Comparison of ENCODE assay signal across 19 cellular contexts in genomic region chr13:20389696-20390525, GRCh38.
"Had no signal": no experiment of that assay in that cellular context is flagged by ENCODE, and none has a peak within 500 bp of the region (broad histone marks: within the 10 kb centered on the region; RNA-seq: fewer than 3 reads in every experiment).

No MANE protein-coding gene starts in this region.

- H3K27ac Mint-ChIP-seq: activated CD8-positive, alpha-beta memory T cell treated with anti-CD3 and anti-CD28 coated beads, Interleukin-2, amount 10 ng/mL, durations not matched to agents 7 days and 5 days; activated T-helper 2 cell treated with anti-CD3 and anti-CD28 coated beads, Interferon-gamma antibody, Interleukin-2, Interleukin-4, amounts not matched to agents 10 μg/mL and 5 μg/mL and 100 μg/mL, durations not matched to agents 14 hours and 24 hours and 36 hours; effector memory CD8-positive, alpha-beta T cell; neural progenitor cell had no signal

- H3K27me3 ChIP-seq: neural progenitor cell, thyroid gland had no signal

- H3K27ac ChIP-seq: neural progenitor cell, parathyroid adenoma, thyroid gland, WERI-Rb-1 had no signal

- H3K4me3 ChIP-seq: neural progenitor cell, smooth muscle cell, thyroid gland had no signal

- DNase-seq: activated CD4-positive, alpha-beta T cell treated with anti-CD3 and anti-CD28 coated beads, Interleukin-2, amount 50 U/mL, for 4 hours; activated CD8-positive, alpha-beta memory T cell treated with anti-CD3 and anti-CD28 coated beads, Interleukin-2, amount 10 ng/mL, durations not matched to agents 7 days and 5 days; activated naive CD4-positive, alpha-beta T cell treated with Interleukin-2 at 50 U/mL for 16 hours; activated T-cell treated with anti-CD3 and anti-CD28 coated beads, Interleukin-2, amount 50 U/mL, for 1 hour; dermis blood vessel endothelial cell; effector memory CD8-positive, alpha-beta T cell; foreskin fibroblast; hippocampal formation; stimulated activated CD4-positive, alpha-beta T cell treated with anti-CD3 and anti-CD28 coated beads, Interleukin-4, amount 100 ng/mL, for 4 hours; stimulated activated naive CD4-positive, alpha-beta T cell; SW 1271; T-helper 2 cell; thyroid gland; WERI-Rb-1 had no signal

- H3K27me3 Mint-ChIP-seq: activated CD8-positive, alpha-beta memory T cell treated with anti-CD3 and anti-CD28 coated beads, Interleukin-2, amount 10 ng/mL, durations not matched to agents 7 days and 5 days; effector memory CD8-positive, alpha-beta T cell had no signal

- H3K9me3 Mint-ChIP-seq: activated T-helper 2 cell treated with anti-CD3 and anti-CD28 coated beads, Interferon-gamma antibody, Interleukin-2, Interleukin-4, amounts not matched to agents 10 μg/mL and 5 μg/mL and 100 μg/mL, durations not matched to agents 14 hours and 24 hours and 36 hours; effector memory CD8-positive, alpha-beta T cell; neural progenitor cell had no signal

- H3K36me3 Mint-ChIP-seq: activated CD8-positive, alpha-beta memory T cell treated with anti-CD3 and anti-CD28 coated beads, Interleukin-2, amount 10 ng/mL, durations not matched to agents 7 days and 5 days; neural progenitor cell had no signal

- ATAC-seq: activated CD8-positive, alpha-beta memory T cell treated with anti-CD3 and anti-CD28 coated beads, Interleukin-2, amount 10 ng/mL, durations not matched to agents 7 days and 5 days; effector memory CD8-positive, alpha-beta T cell; sciatic nerve had no signal

- H3K36me3 ChIP-seq: neural progenitor cell, thyroid gland, WERI-Rb-1 had no signal

- H3K9me3 ChIP-seq: thyroid gland had no signal

- H3K4me1 ChIP-seq: neural progenitor cell, parathyroid adenoma had no signal

- H3K4me3 Mint-ChIP-seq: activated CD8-positive, alpha-beta memory T cell treated with anti-CD3 and anti-CD28 coated beads, Interleukin-2, amount 10 ng/mL, durations not matched to agents 7 days and 5 days; effector memory CD8-positive, alpha-beta T cell; neural progenitor cell had no signal
